ENCODE assay signal across 1 cellular context in the genomic region with DNA sequence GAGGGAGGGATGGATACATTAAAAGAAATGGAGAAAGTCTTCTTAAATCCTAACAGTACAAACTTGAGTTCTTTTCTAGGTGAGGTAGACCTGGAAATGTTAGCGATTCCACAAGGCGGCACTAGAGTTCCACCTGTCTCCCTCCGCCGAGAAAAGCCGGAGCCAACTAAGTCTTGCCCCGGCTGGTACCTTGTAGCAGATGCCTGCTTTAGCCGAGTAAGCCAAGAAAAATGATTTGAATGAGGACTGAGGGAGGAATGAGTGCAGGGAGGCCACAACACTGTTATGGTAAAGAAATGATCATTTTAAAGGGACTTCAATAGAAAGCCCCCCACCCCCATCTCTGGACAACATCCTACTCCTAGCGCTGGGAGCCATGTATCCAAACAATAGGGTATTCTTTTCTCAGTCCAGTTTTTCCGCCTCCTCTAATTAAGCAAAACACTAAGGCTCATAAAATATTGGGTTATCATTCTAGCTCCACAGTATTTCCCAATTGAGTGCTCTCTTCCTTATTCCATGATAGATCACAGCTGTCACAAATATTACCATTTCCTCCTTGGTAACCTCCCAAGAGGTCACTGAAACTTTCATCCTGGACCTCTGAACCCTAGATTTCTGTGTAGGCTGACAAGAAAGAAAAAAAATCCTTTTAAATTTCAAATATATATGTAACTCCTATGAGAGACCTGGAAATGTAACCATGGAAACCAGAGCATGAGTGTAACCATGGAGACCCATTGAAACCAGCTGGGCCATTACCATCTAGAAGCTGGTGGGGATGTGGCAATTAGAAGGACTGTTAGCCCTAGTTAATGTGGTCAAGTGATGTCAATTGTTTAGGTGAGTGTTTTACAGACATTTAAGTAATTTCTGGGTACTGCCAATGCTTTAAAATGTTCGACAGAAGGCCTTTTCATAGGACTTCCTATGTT.
TF ChIP-seq lines count a peak whose summit lies in the region.

No MANE protein-coding gene starts in this region.

TF ChIP-seq in WTC11, 78 proteins besides CTCF, POLR2A, EP300 and RAD21 (continued from another document):
- TF ChIP-seq PREB (CRISPR knock-in tag; IDR thresholded peaks at IDR 0.05; ENCODE audit: borderline replicate concordance) (no peak), MXD4 (CRISPR knock-in tag; IDR thresholded peaks at IDR 0.05; ENCODE audit: borderline replicate concordance) (no peak), SP1 (CRISPR knock-in tag; conservative IDR thresholded peaks at IDR 0.05) (no peak), RELA (CRISPR knock-in tag; IDR thresholded peaks at IDR 0.05; ENCODE audit: borderline replicate concordance) (no peak)
